Comparison of ENCODE assay signal across 8 cellular contexts in the genomic region with DNA sequence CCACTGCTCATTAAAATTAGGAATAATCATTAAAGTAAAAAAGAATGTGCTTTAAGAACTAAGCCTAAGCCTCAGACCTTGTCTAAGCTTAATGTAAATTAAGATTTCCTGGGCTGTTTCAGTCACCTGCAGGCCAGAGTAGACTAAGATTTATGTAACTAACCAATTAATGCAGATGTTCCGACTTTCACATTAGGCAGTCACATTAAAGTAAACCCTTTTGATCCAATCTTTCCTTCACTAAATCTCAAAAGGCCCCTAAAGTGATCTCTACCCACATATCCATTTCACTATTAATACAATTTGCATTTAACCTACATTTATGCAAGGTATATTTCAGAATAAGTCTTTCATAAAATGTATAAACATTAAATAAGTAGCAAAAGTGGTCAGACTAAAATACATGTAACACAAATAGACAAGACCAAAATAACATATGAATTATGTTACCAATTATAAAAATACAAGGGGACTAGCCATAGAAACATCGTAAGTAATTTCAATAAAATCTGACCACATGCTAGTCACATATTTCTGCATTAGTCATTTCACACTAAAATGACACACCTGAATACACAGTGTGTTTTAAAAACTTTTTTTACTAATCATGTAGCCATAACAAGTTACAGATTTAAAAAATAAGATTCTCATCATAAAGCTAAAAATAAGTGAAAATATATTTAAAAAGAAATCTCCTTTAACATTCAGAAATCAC. TPM values are rescaled to one million over a fixed set of nuclear protein-coding genes. Genes with fewer than 3 reads are reported as not detected.
DNase-seq lines count a peak whose midpoint lies in the region; ATAC-seq and TF ChIP-seq lines count a peak whose summit lies in the region.

No MANE protein-coding gene starts in this region.

- intact Hi-C loops in sigmoid colon (cut with DNase I): no loop called here

- H3K4me1 Mint-ChIP-seq in activated naive CD8-positive, alpha-beta T cell (ENCODE audit: low read depth): peaks cover 92% of the 10 kb centered on the region
- H3K4me1 Mint-ChIP-seq in naive thymus-derived CD8-positive, alpha-beta T cell: peaks cover 18 to 95% (median 62%) of the 10 kb centered on the region in 4 donors

- ATAC-seq in GM18517 (IDR thresholded peaks at IDR 0.05; ENCODE audit: unreplicated experiment) (peak; percentile 49), HG02840 (IDR thresholded peaks at IDR 0.05; ENCODE audit: low FRiP score, unreplicated experiment) (peak; percentile 48), GM19467 (IDR thresholded peaks at IDR 0.05; ENCODE audit: unreplicated experiment) (no peak)
- no peak for ATAC-seq in naive thymus-derived CD8-positive, alpha-beta T cell

- H3K27ac Mint-ChIP-seq in activated naive CD8-positive, alpha-beta T cell: peak overlapping the region; percentile 46
- H3K27ac Mint-ChIP-seq in naive thymus-derived CD8-positive, alpha-beta T cell: peak overlapping the region in 3 of 10 donors; percentile 5 to 37 (median 12)

- POLR2A ChIA-PET in naive thymus-derived CD8-positive, alpha-beta T cell (lab: Charles Lee): no interaction called here

- peak overlapping the region in 1 of 4 donors; percentile 6 for H3K4me3 ChIP-seq in sigmoid colon

- peak overlapping the region; percentile 92 for H3K4me3 Mint-ChIP-seq in activated naive CD8-positive, alpha-beta T cell
- peak overlapping the region; percentile 57 to 96 (median 90) for H3K4me3 Mint-ChIP-seq in naive thymus-derived CD8-positive, alpha-beta T cell

- no peak for DNase-seq in naive thymus-derived CD8-positive, alpha-beta T cell
- DNase-seq in sigmoid colon (no peak), HuH-7 (ENCODE audit: low spot score) (no peak), retina (no peak)

- H3K9me3 ChIP-seq in sigmoid colon: no peaks in the 10 kb centered on the region

- TF ChIP-seq EP300 in sigmoid colon (IDR thresholded peaks at IDR 0.05): no peak

- peaks cover 25% of the 10 kb centered on the region for H3K36me3 Mint-ChIP-seq in activated naive CD8-positive, alpha-beta T cell
- H3K36me3 Mint-ChIP-seq in naive thymus-derived CD8-positive, alpha-beta T cell: peaks cover 0 to 32% (median 22%) of the 10 kb centered on the region in 3 donors

- H3K27me3 ChIP-seq in sigmoid colon: no peaks in the 10 kb centered on the region

- no peaks in the 10 kb centered on the region for H3K9me3 Mint-ChIP-seq in activated naive CD8-positive, alpha-beta T cell (ENCODE audit: low read depth)
- H3K9me3 Mint-ChIP-seq in naive thymus-derived CD8-positive, alpha-beta T cell: no peaks in the 10 kb centered on the region

- no peak for TF ChIP-seq CTCF in sigmoid colon (IDR thresholded peaks at IDR 0.05)

- peaks cover 0 to 98% (median 72%) of the 10 kb centered on the region in 4 donors for H3K4me1 ChIP-seq in sigmoid colon

- 62 to 72% methylated on average over 2 of the region's 2 CpGs for WGBS in sigmoid colon, 2 donors

- no peaks in the 10 kb centered on the region for H3K27me3 Mint-ChIP-seq in activated naive CD8-positive, alpha-beta T cell
- no peaks in the 10 kb centered on the region for H3K27me3 Mint-ChIP-seq in naive thymus-derived CD8-positive, alpha-beta T cell

- no peak for TF ChIP-seq POLR2A in sigmoid colon (IDR thresholded peaks at IDR 0.05)

- no peaks in the 10 kb centered on the region for H3K36me3 ChIP-seq in sigmoid colon

- H3K27ac ChIP-seq in sigmoid colon: no peak overlapping the region

RNA-seq across cellular contexts. Expression of gene NR3C1, which starts 7.7 kb away (rescaled TPM):
- 100 to 1,000 TPM; 131 to 133 TPM for total RNA-seq in naive thymus-derived CD8-positive, alpha-beta T cell
- 10 to 100 TPM; 60.2 to 83.9 (median 67.1) TPM for polyA plus RNA-seq in naive thymus-derived CD8-positive, alpha-beta T cell
- total RNA-seq in sigmoid colon: 10 to 100 TPM; 36.0 to 65.6 (median 49.9) TPM
- polyA plus RNA-seq in sigmoid colon: 10 to 100 TPM in 1 of 3 donors, 1 to 10 TPM in 2; 5.5 to 11.9 (median 9.6) TPM

Comparison
In these comparisons a context has a peak if more than half of its experiments do, and no peak if none do; other contexts are left out.
1. ATAC-seq: peak in GM18517 (single experiment) and HG02840 (single experiment); none in naive thymus-derived CD8-positive, alpha-beta T cell (0 of 2) and GM19467 (single experiment).